Comparison of ENCODE assay signal across 25 cellular contexts in the genomic region with DNA sequence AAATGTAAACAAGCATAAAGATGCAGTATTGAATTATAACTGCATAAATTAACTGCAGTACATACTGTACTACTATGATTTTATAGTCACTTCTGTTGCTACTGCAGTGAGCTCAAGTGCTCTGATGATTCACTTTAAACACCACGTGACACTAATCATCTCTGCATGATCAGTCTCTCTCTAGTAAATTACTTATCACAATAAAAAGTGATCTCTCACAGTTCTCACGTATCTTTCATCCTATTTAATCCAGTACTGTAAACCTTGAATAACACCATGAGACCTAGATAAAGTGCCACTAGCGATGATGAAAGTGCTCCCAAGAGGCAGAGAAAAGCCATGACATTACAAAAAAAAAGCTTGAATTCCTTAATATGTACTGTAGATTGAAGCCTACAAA.
A peak's percentile ranks its signal among the peaks of the same experiment; 100 is the strongest.
DNase-seq lines count a peak whose midpoint lies in the region; ATAC-seq and TF ChIP-seq lines count a peak whose summit lies in the region.
"Had no signal": no experiment of that assay in that cellular context is flagged by ENCODE, and none has a peak within 500 bp of the region (broad histone marks: within the 10 kb centered on the region; RNA-seq: fewer than 3 reads in every experiment).

No MANE protein-coding gene starts in this region.

- H2BK12ac ChIP-seq in mesenchymal stem cell (ENCODE audit: low read length in 2 of 2): no peak overlapping the region

- no peak for ATAC-seq in HG03565 (IDR thresholded peaks at IDR 0.05; ENCODE audit: unreplicated experiment)
- ATAC-seq: activated T-cell treated with anti-CD3 and anti-CD28 coated beads, Interleukin-2, amount 50 U/mL, for 72 hours; heart left ventricle; natural killer cell had no signal

- H3K23ac ChIP-seq in mesenchymal stem cell (ENCODE audit: low read length in 2 of 2): no peak overlapping the region

- no peak overlapping the region for H4K91ac ChIP-seq in mesenchymal stem cell (ENCODE audit: low read length)

- no peak overlapping the region for H3K4me2 ChIP-seq in mesenchymal stem cell (ENCODE audit: low read length, poor library complexity, severe bottlenecking)
- H3K4me2 ChIP-seq: KMS-11 had no signal

- H3K4ac ChIP-seq in mesenchymal stem cell (ENCODE audit: low read depth in 1 of 2, low read length in 2 of 2): no peak overlapping the region

- H3K4me3 ChIP-seq in mesenchymal stem cell (ENCODE audit: insufficient read depth in 1 of 2, low read depth in 1 of 2, low read length in 2 of 2): no peak overlapping the region
- H3K4me3 ChIP-seq: esophagus squamous epithelium, GM23248, heart left ventricle, thoracic aorta had no signal

- H2BK5ac ChIP-seq in mesenchymal stem cell (ENCODE audit: low read depth, low read length, poor library complexity, severe bottlenecking): no peak overlapping the region

- peaks cover 8 to 42% (median 26%) of the 10 kb centered on the region in 6 donors for H3K9me3 Mint-ChIP-seq in immature natural killer cell
- H3K9me3 Mint-ChIP-seq: dendritic cell treated with granulocyte-macrophage colony-stimulating factor and Interleukin-4, amounts not matched to agents 40 ng/mL and 50 ng/mL, for 4 days had no signal

- TF ChIP-seq CTCF in GM13977 (IDR thresholded peaks at IDR 0.05; ENCODE audit: extremely low read depth, insufficient read depth, missing control alignments): no peak

- H2AFZ ChIP-seq in mesenchymal stem cell (ENCODE audit: low read depth, low read length): no peak overlapping the region
- H2AFZ ChIP-seq: GM23248 had no signal

- no peak overlapping the region for H3K14ac ChIP-seq in mesenchymal stem cell (ENCODE audit: low read length in 2 of 2)

- H2BK120ac ChIP-seq in mesenchymal stem cell (ENCODE audit: low read depth, low read length): no peak overlapping the region

- H3K36me3 Mint-ChIP-seq in immature natural killer cell: peaks cover 0 to 6% (median 0%) of the 10 kb centered on the region in 3 donors
- H3K36me3 Mint-ChIP-seq: activated naive CD8-positive, alpha-beta T cell treated with anti-CD3 and anti-CD28 coated beads, Interleukin-2, amount 10 ng/mL, durations not matched to agents 7 days and 5 days; CD14-positive monocyte had no signal

- H3K4me3 Mint-ChIP-seq in immature natural killer cell: no peak overlapping the region
- H3K4me3 Mint-ChIP-seq: activated CD4-positive, alpha-beta memory T cell treated with anti-CD3 and anti-CD28 coated beads, Interleukin-2, amount 10 ng/mL, durations not matched to agents 7 days and 5 days; activated naive CD8-positive, alpha-beta T cell treated with anti-CD3 and anti-CD28 coated beads, Interleukin-2, amount 10 ng/mL, durations not matched to agents 7 days and 5 days; activated T-cell treated with anti-CD3 and anti-CD28 coated beads, Interleukin-2, amount 50 U/mL, for 72 hours; CD14-positive monocyte; dendritic cell treated with granulocyte-macrophage colony-stimulating factor and Interleukin-4, amounts not matched to agents 40 ng/mL and 50 ng/mL, for 4 days; natural killer cell had no signal

- H4K8ac ChIP-seq in mesenchymal stem cell (ENCODE audit: low read length): no peak overlapping the region

- no peaks in the 10 kb centered on the region for H3K4me1 ChIP-seq in mesenchymal stem cell (ENCODE audit: control insufficient read depth, insufficient read depth, low read depth, low read length)
- H3K4me1 ChIP-seq: esophagus squamous epithelium, heart left ventricle had no signal

- DNase-seq in HS-5 (ENCODE audit: low read depth) (peak; percentile 11), NCI-H187 treated with DMSO at 0.1 percent for 48 hours (lab: John Stamatoyannopoulos, UW) (peak; percentile 47), NCI-H748 (lab: John Stamatoyannopoulos, UW; ENCODE audit: unreplicated experiment) (peak; percentile 92), mesenchymal stem cell (peak; percentile 11), GM13977 (ENCODE audit: low spot score) (no peak), immature natural killer cell (no peak)
- DNase-seq: activated CD4-positive, alpha-beta memory T cell treated with anti-CD3 and anti-CD28 coated beads, Interleukin-2, amount 10 ng/mL, durations not matched to agents 7 days and 5 days; activated naive CD8-positive, alpha-beta T cell treated with anti-CD3 and anti-CD28 coated beads, Interleukin-2, amount 10 ng/mL, durations not matched to agents 7 days and 5 days; activated T-cell treated with anti-CD3 and anti-CD28 coated beads, Interleukin-2, amount 50 U/mL, for 72 hours; brain microvascular endothelial cell; EL; esophagus squamous epithelium; GM23248; heart left ventricle; islet precursor cell; natural killer cell; small intestine; WERI-Rb-1 had no signal

- WGBS in mesenchymal stem cell: 57% methylated on average over 3 of the region's 3 CpGs

- H3K27me3 Mint-ChIP-seq in immature natural killer cell (ENCODE audit: low read depth in 3 of 3): no peaks in the 10 kb centered on the region
- H3K27me3 Mint-ChIP-seq: activated CD4-positive, alpha-beta memory T cell treated with anti-CD3 and anti-CD28 coated beads, Interleukin-2, amount 10 ng/mL, durations not matched to agents 7 days and 5 days; activated naive CD8-positive, alpha-beta T cell treated with anti-CD3 and anti-CD28 coated beads, Interleukin-2, amount 10 ng/mL, durations not matched to agents 7 days and 5 days; dendritic cell treated with granulocyte-macrophage colony-stimulating factor and Interleukin-4, amounts not matched to agents 40 ng/mL and 50 ng/mL, for 4 days; progenitor cell of endocrine pancreas had no signal

- no peaks in the 10 kb centered on the region for H3K4me1 Mint-ChIP-seq in immature natural killer cell
- H3K4me1 Mint-ChIP-seq: activated CD4-positive, alpha-beta memory T cell treated with anti-CD3 and anti-CD28 coated beads, Interleukin-2, amount 10 ng/mL, durations not matched to agents 7 days and 5 days; activated naive CD8-positive, alpha-beta T cell treated with anti-CD3 and anti-CD28 coated beads, Interleukin-2, amount 10 ng/mL, durations not matched to agents 7 days and 5 days; CD14-positive monocyte; natural killer cell had no signal

- no peaks in the 10 kb centered on the region for H3K79me1 ChIP-seq in mesenchymal stem cell (replicated peaks; ENCODE audit: low read length, poor library complexity, severe bottlenecking)

- no peaks in the 10 kb centered on the region for H3K27me3 ChIP-seq in mesenchymal stem cell (ENCODE audit: control insufficient read depth in 1 of 2, insufficient read depth in 1 of 2, low read length in 2 of 2)
- H3K27me3 ChIP-seq: brain microvascular endothelial cell, esophagus squamous epithelium, heart left ventricle had no signal

- no peaks in the 10 kb centered on the region for H3K36me3 ChIP-seq in mesenchymal stem cell (ENCODE audit: control insufficient read depth in 1 of 2, insufficient read depth in 2 of 2, low read depth in 1 of 2, low read length in 2 of 2)
- H3K36me3 ChIP-seq: brain microvascular endothelial cell, esophagus squamous epithelium, heart left ventricle, thoracic aorta, WERI-Rb-1 had no signal

- H3K27ac Mint-ChIP-seq in immature natural killer cell: no peak overlapping the region
- H3K27ac Mint-ChIP-seq: activated CD4-positive, alpha-beta memory T cell treated with anti-CD3 and anti-CD28 coated beads, Interleukin-2, amount 10 ng/mL, durations not matched to agents 7 days and 5 days; activated naive CD8-positive, alpha-beta T cell treated with anti-CD3 and anti-CD28 coated beads, Interleukin-2, amount 10 ng/mL, durations not matched to agents 7 days and 5 days; activated T-cell treated with anti-CD3 and anti-CD28 coated beads, Interleukin-2, amount 50 U/mL, for 72 hours; CD14-positive monocyte; dendritic cell treated with granulocyte-macrophage colony-stimulating factor and Interleukin-4, amounts not matched to agents 40 ng/mL and 50 ng/mL, for 4 days; natural killer cell; progenitor cell of endocrine pancreas had no signal

- no peak overlapping the region for H2AK5ac ChIP-seq in mesenchymal stem cell (ENCODE audit: low read length, severe bottlenecking)

- H3K27ac ChIP-seq in mesenchymal stem cell (ENCODE audit: low read length, poor library complexity, severe bottlenecking): no peak overlapping the region
- H3K27ac ChIP-seq: brain microvascular endothelial cell, esophagus squamous epithelium, GM23248, heart left ventricle, HL-60, KMS-11, thoracic aorta, WERI-Rb-1 had no signal

- H3K18ac ChIP-seq in mesenchymal stem cell (ENCODE audit: low read depth in 1 of 2, low read length in 2 of 2): no peak overlapping the region

- H3K9me3 ChIP-seq in mesenchymal stem cell (ENCODE audit: control insufficient read depth, low read length): no peaks in the 10 kb centered on the region
- H3K9me3 ChIP-seq: esophagus squamous epithelium, thoracic aorta had no signal

- H2BK15ac ChIP-seq in mesenchymal stem cell (ENCODE audit: low read depth, poor library complexity, severe bottlenecking): no peak overlapping the region

- in situ Hi-C loops in GM13977 (cut with MboI; ENCODE audit: low pct_unique_long_range_greater_than_20kb, low sequenced_read_pairs, unreplicated experiment): no loop called here

- no peak overlapping the region for H3K9ac ChIP-seq in mesenchymal stem cell (ENCODE audit: low read length)
- H3K9ac ChIP-seq: GM23248, KMS-11 had no signal

Comparison
In these comparisons a context has a peak if more than half of its experiments do, and no peak if none do; other contexts are left out.
1. DNase-seq: peak in HS-5 (single experiment), NCI-H187 treated with DMSO at 0.1 percent for 48 hours (single experiment), NCI-H748 (single experiment) and mesenchymal stem cell (single experiment); none in GM13977 (single experiment) and immature natural killer cell (0 of 3).